8 cellular contexts compared by ENCODE assay signal in genomic region chr2:75064691-75065396, GRCh38.
DNase-seq lines count a peak whose midpoint lies in the region; TF ChIP-seq lines count a peak whose summit lies in the region.

No MANE protein-coding gene starts in this region.

- H3K27ac ChIP-seq in WERI-Rb-1, result no peak overlapping the region

- H3K36me3 ChIP-seq in WERI-Rb-1, result no peaks in the 10 kb centered on the region

- DNase-seq in GM03348 (ENCODE audit: low spot score) (peak; percentile 66), HCEC 1CT (peak; percentile 53), NCI-H1436 (lab: John Stamatoyannopoulos, UW) (peak; percentile 33), WERI-Rb-1 (peak; percentile 76), choroid plexus epithelial cell (ENCODE audit: low read depth) (peak; percentile 71), lung microvascular endothelial cell (ENCODE audit: low read depth in 2 of 2) (peak; percentile 65 to 67), epidermal melanocyte (ENCODE audit: insufficient read length, low spot score) (no peak)
- peak; percentile 16 for DNase-seq in stimulated activated CD8-positive, alpha-beta memory T cell treated with anti-CD3 and anti-CD28 coated beads, Interleukin-7, amount 100 ng/mL, for 24 hours (ENCODE audit: low read depth)

- peaks cover 7% of the 10 kb centered on the region for H3K27me3 ChIP-seq in WERI-Rb-1 (ENCODE audit: insufficient read depth, low read depth, severe bottlenecking)

- no peaks in the 10 kb centered on the region for H3K9me3 ChIP-seq in WERI-Rb-1 (ENCODE audit: severe bottlenecking)

- TF ChIP-seq CTCF in WERI-Rb-1 (IDR thresholded peaks at IDR 0.05; ENCODE audit: low read depth, low read length) (peak; percentile 92), choroid plexus epithelial cell (conservative IDR thresholded peaks at IDR 0.05; ENCODE audit: low read depth, low read length) (peak; percentile 93)

- H3K4me3 ChIP-seq in WERI-Rb-1 (ENCODE audit: low read depth, low read length) (no peak overlapping the region), choroid plexus epithelial cell (ENCODE audit: low read depth, low read length) (no peak overlapping the region)
